In the genomic region with DNA sequence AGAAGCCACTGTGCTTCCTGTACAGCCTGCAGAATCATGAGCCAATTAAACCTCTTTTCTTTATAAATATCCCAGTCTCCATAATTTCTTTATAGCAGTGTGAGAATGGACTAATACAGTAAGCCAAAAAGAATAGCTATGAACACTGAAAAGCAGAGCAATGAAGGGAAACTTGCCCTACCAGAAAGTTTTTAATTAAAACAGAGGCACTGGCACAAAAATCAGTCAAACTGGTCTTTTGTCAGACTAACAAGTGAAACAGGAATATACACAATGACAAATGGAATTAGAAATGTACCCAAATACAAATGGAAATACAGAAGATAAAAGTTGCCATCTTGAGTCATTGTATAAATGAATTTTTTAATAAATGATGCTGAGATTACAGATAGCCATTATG, we compare ENCODE assay signal across 27 cellular contexts.
"Had no signal": no experiment of that assay in that cellular context is flagged by ENCODE, and none has a peak within 500 bp of the region (broad histone marks: within the 10 kb centered on the region; RNA-seq: fewer than 3 reads in every experiment).

No MANE protein-coding gene starts in this region.

- H3K4me1 ChIP-seq: SJCRH30 had no signal

- H3K27ac ChIP-seq: KMS-11, Peyer's patch, RWPE1, SJCRH30, SK-N-MC had no signal

- H3K36me3 Mint-ChIP-seq: activated naive CD8-positive, alpha-beta T cell; brain had no signal

- H3K4me1 Mint-ChIP-seq: activated CD4-positive, alpha-beta T cell treated with anti-CD3 and anti-CD28 coated beads, Interleukin-2, amount 10 ng/mL, durations not matched to agents 7 days and 5 days; activated naive CD8-positive, alpha-beta T cell treated with anti-CD3 and anti-CD28 coated beads, Interleukin-2, amount 50 U/mL, for 24 hours; brain; WTC11 had no signal

- H3K9me3 Mint-ChIP-seq: activated CD4-positive, alpha-beta T cell treated with anti-CD3 and anti-CD28 coated beads, Interleukin-2, amount 10 ng/mL, durations not matched to agents 7 days and 5 days; activated naive CD8-positive, alpha-beta T cell treated with anti-CD3 and anti-CD28 coated beads, Interleukin-2, amount 50 U/mL, for 24 hours; activated T-cell treated with anti-CD3 and anti-CD28 coated beads, Interleukin-2, amount 50 U/mL, for 24 hours; activated T-helper 2 cell treated with anti-CD3 and anti-CD28 coated beads, Interferon-gamma antibody, Interleukin-2, Interleukin-4, amounts not matched to agents 10 μg/mL and 5 μg/mL and 100 μg/mL, durations not matched to agents 14 hours and 24 hours and 36 hours; brain; WTC11 had no signal

- H3K4me3 Mint-ChIP-seq: activated CD4-positive, alpha-beta T cell treated with anti-CD3 and anti-CD28 coated beads for 36 hours; activated CD4-positive, alpha-beta T cell treated with anti-CD3 and anti-CD28 coated beads, Interleukin-2, amount 10 ng/mL, durations not matched to agents 7 days and 5 days; activated CD8-positive, alpha-beta T cell treated with anti-CD3 and anti-CD28 coated beads, Interleukin-2, amount 10 ng/mL, durations not matched to agents 7 days and 5 days; activated naive CD8-positive, alpha-beta T cell; activated naive CD8-positive, alpha-beta T cell treated with anti-CD3 and anti-CD28 coated beads, Interleukin-2, amount 50 U/mL, for 24 hours; activated T-cell treated with anti-CD3 and anti-CD28 coated beads, Interleukin-2, amount 50 U/mL, for 24 hours; brain; WTC11 had no signal

- DNase-seq: activated CD4-positive, alpha-beta T cell treated with anti-CD3 and anti-CD28 coated beads for 36 hours; activated CD4-positive, alpha-beta T cell treated with anti-CD3 and anti-CD28 coated beads, Interleukin-2, amount 10 ng/mL, durations not matched to agents 7 days and 5 days; activated CD4-positive, alpha-beta T cell treated with anti-CD3 and anti-CD28 coated beads, Interleukin-2, amount 50 U/mL, for 48 hours; activated CD8-positive, alpha-beta T cell treated with anti-CD3 and anti-CD28 coated beads, Interleukin-2, amount 10 ng/mL, durations not matched to agents 7 days and 5 days; activated gamma-delta T cell; activated naive CD4-positive, alpha-beta T cell treated with Interleukin-2 at 50 U/mL for 16 hours; activated naive CD8-positive, alpha-beta T cell treated with anti-CD3 and anti-CD28 coated beads, Interleukin-2, amount 50 U/mL, for 24 hours; activated T-cell treated with anti-CD3 and anti-CD28 coated beads, Interleukin-2, amount 50 U/mL, for 24 hours; anterior cingulate cortex; caudate nucleus; cerebellar nuclear complex; NCI-H1105 treated with DMSO at 0.1 percent for 48 hours; NCI-H1436; NCI-H1694; NCI-H2029; NCI-H345; NCI-H524 treated with DMSO at 0.1 percent for 48 hours; Peyer's patch; SJCRH30; T1000 had no signal

- H3K4me2 ChIP-seq: KMS-11 had no signal

- H3K9ac ChIP-seq: KMS-11 had no signal

- H3K4me3 ChIP-seq: Peyer's patch, SJCRH30, SK-N-MC had no signal

- H3K36me3 ChIP-seq: Peyer's patch had no signal

- H3K27me3 ChIP-seq: Peyer's patch, SJCRH30 had no signal

- H3K9me3 ChIP-seq: Peyer's patch, SJCRH30 had no signal

- H3K27me3 Mint-ChIP-seq: activated CD4-positive, alpha-beta T cell treated with anti-CD3 and anti-CD28 coated beads for 36 hours; activated CD4-positive, alpha-beta T cell treated with anti-CD3 and anti-CD28 coated beads, Interleukin-2, amount 10 ng/mL, durations not matched to agents 7 days and 5 days; activated naive CD8-positive, alpha-beta T cell; activated naive CD8-positive, alpha-beta T cell treated with anti-CD3 and anti-CD28 coated beads, Interleukin-2, amount 50 U/mL, for 24 hours; activated T-cell treated with anti-CD3 and anti-CD28 coated beads, Interleukin-2, amount 50 U/mL, for 24 hours had no signal

- H3K27ac Mint-ChIP-seq: activated CD4-positive, alpha-beta T cell treated with anti-CD3 and anti-CD28 coated beads for 36 hours; activated CD4-positive, alpha-beta T cell treated with anti-CD3 and anti-CD28 coated beads, Interleukin-2, amount 10 ng/mL, durations not matched to agents 7 days and 5 days; activated CD8-positive, alpha-beta T cell treated with anti-CD3 and anti-CD28 coated beads, Interleukin-2, amount 10 ng/mL, durations not matched to agents 7 days and 5 days; activated naive CD8-positive, alpha-beta T cell; activated naive CD8-positive, alpha-beta T cell treated with anti-CD3 and anti-CD28 coated beads, Interleukin-2, amount 50 U/mL, for 24 hours; activated T-cell treated with anti-CD3 and anti-CD28 coated beads, Interleukin-2, amount 50 U/mL, for 24 hours; activated T-helper 2 cell treated with anti-CD3 and anti-CD28 coated beads, Interferon-gamma antibody, Interleukin-2, Interleukin-4, amounts not matched to agents 10 μg/mL and 5 μg/mL and 100 μg/mL, durations not matched to agents 14 hours and 24 hours and 36 hours; brain; WTC11 had no signal
